Comparison of ENCODE assay signal across 19 cellular contexts in the genomic region with DNA sequence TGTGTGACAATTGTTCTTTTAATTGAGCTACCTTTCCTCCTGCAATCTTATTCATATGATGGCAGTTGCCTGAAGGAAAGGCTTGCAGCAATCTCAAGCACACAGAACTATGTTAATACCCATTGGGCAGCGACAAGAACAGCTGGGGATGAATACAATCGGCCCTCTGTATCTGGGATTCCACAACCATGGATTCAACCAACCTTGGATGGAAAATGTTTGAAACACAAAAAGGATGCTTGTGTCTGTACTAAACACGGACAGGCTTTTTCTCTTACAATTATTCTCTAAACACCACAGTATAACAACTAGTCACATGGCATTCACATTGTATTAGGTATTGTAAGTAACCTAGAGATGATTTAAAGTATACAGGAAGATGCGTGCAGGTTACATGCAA.
"Had no signal": no experiment of that assay in that cellular context is flagged by ENCODE, and none has a peak within 500 bp of the region (broad histone marks: within the 10 kb centered on the region; RNA-seq: fewer than 3 reads in every experiment).

No MANE protein-coding gene starts in this region.

- DNase-seq: activated CD4-positive, alpha-beta T cell treated with anti-CD3 and anti-CD28 coated beads for 1 hour; activated CD4-positive, alpha-beta T cell treated with anti-CD3 and anti-CD28 coated beads, Interleukin-2, amount 50 U/mL, for 1 hour; activated CD8-positive, alpha-beta T cell treated with anti-CD3 and anti-CD28 coated beads, Interleukin-2, amount 10 ng/mL, durations not matched to agents 7 days and 5 days; activated gamma-delta T cell treated with Interleukin-2 at 50 U/mL for 16 hours; aorta; central memory CD4-positive, alpha-beta T cell; colonic mucosa; esophagus squamous epithelium; heart left ventricle; left cardiac atrium; mucosa of descending colon; naive B cell; spleen; stimulated activated CD4-positive, alpha-beta T cell treated with anti-CD3 and anti-CD28 coated beads, Interleukin-4, amount 100 ng/mL, for 1 hour; stimulated activated naive CD8-positive, alpha-beta T cell treated with anti-CD3 and anti-CD28 coated beads, Interleukin-15, Interleukin-2, amounts not matched to agents 100 U/mL and 50 U/mL, for 24 hours; T-cell had no signal

- H3K27me3 ChIP-seq: colonic mucosa, tibial nerve had no signal

- H3K4me3 ChIP-seq: colonic mucosa, dorsolateral prefrontal cortex, esophagus squamous epithelium, gastroesophageal sphincter, heart left ventricle, mucosa of descending colon, spleen, tibial nerve had no signal

- H3K9me3 ChIP-seq: colonic mucosa, esophagus squamous epithelium, gastroesophageal sphincter, heart left ventricle, mucosa of descending colon, spleen, tibial nerve had no signal

- H3K27ac ChIP-seq: colonic mucosa, esophagus squamous epithelium, gastroesophageal sphincter, heart left ventricle, spleen, tibial nerve had no signal

- H3K36me3 ChIP-seq: colonic mucosa, esophagus squamous epithelium, gastroesophageal sphincter, heart left ventricle, spleen, tibial nerve had no signal

- ATAC-seq: activated CD8-positive, alpha-beta T cell treated with anti-CD3 and anti-CD28 coated beads, Interleukin-2, amount 10 ng/mL, durations not matched to agents 7 days and 5 days; gastroesophageal sphincter; heart left ventricle; left cardiac atrium; mucosa of descending colon; T-cell had no signal

- H3K4me1 ChIP-seq: colonic mucosa, esophagus squamous epithelium, spleen had no signal
